In genomic region chr15:90432253-90432652, GRCh38 we compare ENCODE assay signal across 18 cellular contexts. TPM values are rescaled to one million over a fixed set of nuclear protein-coding genes. Genes with fewer than 3 reads are reported as not detected.
DNase-seq lines count a peak whose midpoint lies in the region; ATAC-seq, FAIRE-seq and TF ChIP-seq lines count a peak whose summit lies in the region.
"Had no signal": no experiment of that assay in that cellular context is flagged by ENCODE, and none has a peak within 500 bp of the region (broad histone marks: within the 10 kb centered on the region; RNA-seq: fewer than 3 reads in every experiment).

No MANE protein-coding gene starts in this region.

- no peaks in the 10 kb centered on the region for H3K9me3 Mint-ChIP-seq in activated naive CD4-positive, alpha-beta T cell treated with anti-CD3 and anti-CD28 coated beads for 36 hours
- H3K9me3 Mint-ChIP-seq in effector memory CD8-positive, alpha-beta T cell, result no peaks in the 10 kb centered on the region
- H3K9me3 Mint-ChIP-seq: GM23338 had no signal

- no peaks in the 10 kb centered on the region for H3K27me3 ChIP-seq in bronchial epithelial cell (ENCODE audit: control insufficient read depth, insufficient read depth, low read length)

- H3K4me3 ChIP-seq in bronchial epithelial cell (ENCODE audit: low read depth, low read length), result no peak overlapping the region
- H3K4me3 ChIP-seq: GM23338 had no signal

- peaks cover 3% of the 10 kb centered on the region for H3K36me3 ChIP-seq in bronchial epithelial cell (ENCODE audit: control insufficient read depth, insufficient read depth, low read length)

- H3K4me1 Mint-ChIP-seq in activated naive CD4-positive, alpha-beta T cell treated with anti-CD3 and anti-CD28 coated beads for 36 hours (ENCODE audit: low read depth), result peaks cover 14% of the 10 kb centered on the region
- H3K4me1 Mint-ChIP-seq in effector memory CD8-positive, alpha-beta T cell (ENCODE audit: low read depth in 2 of 2), result peaks cover 25 to 50% of the 10 kb centered on the region in 2 donors

- no peak overlapping the region for H3K4me3 Mint-ChIP-seq in activated naive CD4-positive, alpha-beta T cell treated with anti-CD3 and anti-CD28 coated beads for 36 hours
- H3K4me3 Mint-ChIP-seq in effector memory CD8-positive, alpha-beta T cell, result no peak overlapping the region
- H3K4me3 Mint-ChIP-seq: GM23338 had no signal

- no peak for ATAC-seq in HG03342 (IDR thresholded peaks at IDR 0.05; ENCODE audit: unreplicated experiment)
- ATAC-seq in effector memory CD8-positive, alpha-beta T cell (replicated peaks), result no peak
- ATAC-seq: GM23338, HepG2 had no signal

- peaks cover 38% of the 10 kb centered on the region for H3K36me3 Mint-ChIP-seq in activated naive CD4-positive, alpha-beta T cell treated with anti-CD3 and anti-CD28 coated beads for 36 hours (ENCODE audit: low read depth)
- peaks cover 36% of the 10 kb centered on the region for H3K36me3 Mint-ChIP-seq in effector memory CD8-positive, alpha-beta T cell (ENCODE audit: insufficient read depth)

- H3K27me3 Mint-ChIP-seq in activated naive CD4-positive, alpha-beta T cell treated with anti-CD3 and anti-CD28 coated beads for 36 hours (ENCODE audit: low read depth), result no peaks in the 10 kb centered on the region
- H3K27me3 Mint-ChIP-seq in effector memory CD8-positive, alpha-beta T cell, result no peaks in the 10 kb centered on the region

- no peak for DNase-seq in activated naive CD4-positive, alpha-beta T cell treated with anti-CD3 and anti-CD28 coated beads for 36 hours
- no peak for DNase-seq in activated naive CD4-positive, alpha-beta T cell treated with anti-CD3 and anti-CD28 coated beads, Interleukin-2, amount 50 U/mL, for 16 hours
- DNase-seq in bronchial epithelial cell (ENCODE audit: low read depth) (peak; percentile 57), myocyte (ENCODE audit: low read depth) (peak; percentile 62), epidermal melanocyte (ENCODE audit: insufficient read length, low spot score) (no peak), NCI-H345 treated with DMSO at 0.1 percent for 48 hours (lab: John Stamatoyannopoulos, UW; ENCODE audit: unreplicated experiment) (no peak)
- DNase-seq in effector memory CD8-positive, alpha-beta T cell, result no peak
- DNase-seq: C1 segment of cervical spinal cord; EL; Kasumi-1; NCI-H1417; NCI-H1930; NCI-H226; NCI-H526 treated with DMSO at 0.1 percent for 48 hours; NK-92 treated with Interleukin-12 subunit alpha and Interleukin-12 subunit beta, amount 100 ng/mL, for 24 hours had no signal

- H3K27ac Mint-ChIP-seq in activated naive CD4-positive, alpha-beta T cell treated with anti-CD3 and anti-CD28 coated beads for 36 hours, result peak overlapping the region; percentile 6
- H3K27ac Mint-ChIP-seq in effector memory CD8-positive, alpha-beta T cell, result peak overlapping the region in 1 of 2 donors; percentile 29
- H3K27ac Mint-ChIP-seq: GM23338 had no signal

- CTCF ChIA-PET in activated naive CD4-positive, alpha-beta T cell treated with anti-CD3 and anti-CD28 coated beads for 36 hours (lab: Charles Lee), result no interaction called here

- intact Hi-C loops in activated naive CD4-positive, alpha-beta T cell treated with anti-CD3 and anti-CD28 coated beads for 36 hours (cut with micrococcal nuclease), result no loop called here

- FAIRE-seq in bronchial epithelial cell (lab: Jason Lieb, UNC), result no peak
- FAIRE-seq: HepG2 had no signal

- no peak for TF ChIP-seq CTCF in bronchial epithelial cell (IDR thresholded peaks at IDR 0.05; ENCODE audit: insufficient read depth, low read length, severe bottlenecking)

RNA-seq across cellular contexts. Expression of gene IQGAP1, which starts 44.2 kb away (rescaled TPM):
- total RNA-seq in activated naive CD4-positive, alpha-beta T cell treated with anti-CD3 and anti-CD28 coated beads for 36 hours, result 100 to 1,000 TPM; 136 to 143 TPM
- total RNA-seq in bronchial epithelial cell (163 and 276 TPM in 2 replicates), myocyte (66.3 and 95.9 TPM in 2 replicates)
- 64.4 TPM for polyA plus RNA-seq in myocyte (2012)

Comparison
In these comparisons a context has a peak if more than half of its experiments do, and no peak if none do; other contexts are left out.
1. DNase-seq: peak in bronchial epithelial cell (single experiment) and myocyte (single experiment); none in activated naive CD4-positive, alpha-beta T cell treated with anti-CD3 and anti-CD28 coated beads for 36 hours (single experiment), activated naive CD4-positive, alpha-beta T cell treated with anti-CD3 and anti-CD28 coated beads, Interleukin-2, amount 50 U/mL, for 16 hours (single experiment), epidermal melanocyte (single experiment), NCI-H345 treated with DMSO at 0.1 percent for 48 hours (single experiment) and effector memory CD8-positive, alpha-beta T cell (0 of 3).